1 cellular context compared by ENCODE assay signal in the genomic region with DNA sequence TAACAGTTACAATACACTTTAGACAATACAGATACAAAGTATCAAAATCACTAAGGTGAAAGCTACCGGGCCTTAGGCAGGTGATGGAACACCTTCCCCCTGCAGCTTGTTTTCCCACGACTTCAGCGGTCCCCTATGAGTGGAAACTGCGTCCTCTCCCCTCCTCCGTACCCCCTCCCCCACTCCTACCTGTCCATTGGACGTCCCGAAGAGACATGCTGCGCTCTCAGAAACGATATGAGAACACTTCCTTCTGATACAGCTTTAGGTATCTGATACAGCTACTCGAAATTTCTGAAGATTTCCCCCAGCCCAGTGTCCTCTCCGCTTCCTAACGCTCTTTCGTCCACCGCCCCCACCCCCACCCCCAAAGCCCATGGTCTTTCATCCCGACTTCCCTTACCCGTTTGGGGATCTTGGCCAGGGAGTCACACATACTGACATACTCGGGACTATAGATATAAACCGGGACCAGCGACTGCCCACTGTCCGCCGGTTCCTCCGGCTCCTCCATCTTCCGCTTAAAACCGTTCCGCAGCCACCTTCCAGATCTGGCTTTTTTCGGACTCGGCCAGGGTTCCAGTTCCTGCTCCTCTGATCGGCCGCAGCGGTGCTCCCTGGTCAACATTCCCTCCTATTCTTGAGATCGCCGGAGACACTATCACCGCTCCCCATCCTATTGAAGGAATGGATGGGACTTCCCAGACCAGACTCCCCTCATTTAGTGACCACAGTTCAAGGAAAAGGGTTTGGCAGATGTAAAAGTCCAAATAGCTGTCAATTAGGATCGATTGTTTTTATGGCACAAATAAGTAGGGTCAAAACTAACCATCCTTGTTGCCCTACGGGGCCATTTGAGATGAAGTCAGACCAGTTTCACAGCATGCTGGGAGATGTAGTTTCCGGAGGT.
TF ChIP-seq lines count a peak whose summit lies in the region.

A gene (minus strand): TSS at position 596 of the 910 bp plus-strand sequence. CDS start 82 bp downstream, at position 514.

TF ChIP-seq in HepG2, 621 proteins besides CTCF, POLR2A, EP300 and RAD21 (continues in another document):
- no peak for TF ChIP-seq ZNF883 (CRISPR knock-in tag; IDR thresholded peaks at IDR 0.05; ENCODE audit: not compliant biosample characterization)
- no peak for TF ChIP-seq MEIS2 (CRISPR knock-in tag; IDR thresholded peaks at IDR 0.05)
- TF ChIP-seq, protein P1, sequence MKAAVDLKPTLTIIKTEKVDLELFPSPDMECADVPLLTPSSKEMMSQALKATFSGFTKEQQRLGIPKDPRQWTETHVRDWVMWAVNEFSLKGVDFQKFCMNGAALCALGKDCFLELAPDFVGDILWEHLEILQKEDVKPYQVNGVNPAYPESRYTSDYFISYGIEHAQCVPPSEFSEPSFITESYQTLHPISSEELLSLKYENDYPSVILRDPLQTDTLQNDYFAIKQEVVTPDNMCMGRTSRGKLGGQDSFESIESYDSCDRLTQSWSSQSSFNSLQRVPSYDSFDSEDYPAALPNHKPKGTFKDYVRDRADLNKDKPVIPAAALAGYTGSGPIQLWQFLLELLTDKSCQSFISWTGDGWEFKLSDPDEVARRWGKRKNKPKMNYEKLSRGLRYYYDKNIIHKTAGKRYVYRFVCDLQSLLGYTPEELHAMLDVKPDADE (CRISPR knock-in tag; IDR thresholded peaks at IDR 0.05): no peak
- TF ChIP-seq ETV5 (CRISPR knock-in tag; IDR thresholded peaks at IDR 0.05; ENCODE audit: borderline replicate concordance): no peak
- TF ChIP-seq, protein P2, sequence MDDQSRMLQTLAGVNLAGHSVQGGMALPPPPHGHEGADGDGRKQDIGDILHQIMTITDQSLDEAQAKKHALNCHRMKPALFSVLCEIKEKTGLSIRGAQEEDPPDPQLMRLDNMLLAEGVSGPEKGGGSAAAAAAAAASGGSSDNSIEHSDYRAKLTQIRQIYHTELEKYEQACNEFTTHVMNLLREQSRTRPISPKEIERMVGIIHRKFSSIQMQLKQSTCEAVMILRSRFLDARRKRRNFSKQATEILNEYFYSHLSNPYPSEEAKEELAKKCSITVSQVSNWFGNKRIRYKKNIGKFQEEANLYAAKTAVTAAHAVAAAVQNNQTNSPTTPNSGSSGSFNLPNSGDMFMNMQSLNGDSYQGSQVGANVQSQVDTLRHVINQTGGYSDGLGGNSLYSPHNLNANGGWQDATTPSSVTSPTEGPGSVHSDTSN (CRISPR knock-in tag; IDR thresholded peaks at IDR 0.05; ENCODE audit: borderline replicate concordance): no peak
- TF ChIP-seq, protein P3, sequence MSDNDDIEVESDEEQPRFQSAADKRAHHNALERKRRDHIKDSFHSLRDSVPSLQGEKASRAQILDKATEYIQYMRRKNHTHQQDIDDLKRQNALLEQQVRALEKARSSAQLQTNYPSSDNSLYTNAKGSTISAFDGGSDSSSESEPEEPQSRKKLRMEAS (IDR thresholded peaks at IDR 0.05): 0 out of 2 replicates have a peak, but pooled peaks have one; percentile 15
- no peak for TF ChIP-seq HDAC2 (CRISPR knock-in tag; IDR thresholded peaks at IDR 0.05)
- no peak for TF ChIP-seq HNRNPH1 (optimal IDR thresholded peaks at IDR 0.05; ENCODE audit: low read depth, low read length)
- TF ChIP-seq CREM (IDR thresholded peaks at IDR 0.05): peak; percentile 83
- no peak for TF ChIP-seq CREM (CRISPR knock-in tag; IDR thresholded peaks at IDR 0.05)
- TF ChIP-seq NR2C2 (CRISPR knock-in tag; IDR thresholded peaks at IDR 0.05; ENCODE audit: borderline replicate concordance): peak; percentile 56; the same call in 1 of the 2 replicates
- TF ChIP-seq, protein P4, sequence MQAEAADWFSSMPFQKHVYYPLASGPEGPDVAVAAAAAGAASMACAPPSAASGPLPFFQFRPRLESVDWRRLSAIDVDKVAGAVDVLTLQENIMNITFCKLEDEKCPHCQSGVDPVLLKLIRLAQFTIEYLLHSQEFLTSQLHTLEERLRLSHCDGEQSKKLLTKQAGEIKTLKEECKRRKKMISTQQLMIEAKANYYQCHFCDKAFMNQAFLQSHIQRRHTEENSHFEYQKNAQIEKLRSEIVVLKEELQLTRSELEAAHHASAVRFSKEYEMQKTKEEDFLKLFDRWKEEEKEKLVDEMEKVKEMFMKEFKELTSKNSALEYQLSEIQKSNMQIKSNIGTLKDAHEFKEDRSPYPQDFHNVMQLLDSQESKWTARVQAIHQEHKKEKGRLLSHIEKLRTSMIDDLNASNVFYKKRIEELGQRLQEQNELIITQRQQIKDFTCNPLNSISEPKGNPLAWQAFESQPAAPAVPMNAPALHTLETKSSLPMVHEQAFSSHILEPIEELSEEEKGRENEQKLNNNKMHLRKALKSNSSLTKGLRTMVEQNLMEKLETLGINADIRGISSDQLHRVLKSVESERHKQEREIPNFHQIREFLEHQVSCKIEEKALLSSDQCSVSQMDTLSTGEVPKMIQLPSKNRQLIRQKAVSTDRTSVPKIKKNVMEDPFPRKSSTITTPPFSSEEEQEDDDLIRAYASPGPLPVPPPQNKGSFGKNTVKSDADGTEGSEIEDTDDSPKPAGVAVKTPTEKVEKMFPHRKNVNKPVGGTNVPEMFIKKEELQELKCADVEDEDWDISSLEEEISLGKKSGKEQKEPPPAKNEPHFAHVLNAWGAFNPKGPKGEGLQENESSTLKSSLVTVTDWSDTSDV (CRISPR knock-in tag; IDR thresholded peaks at IDR 0.05): no peak
- TF ChIP-seq, protein P5, sequence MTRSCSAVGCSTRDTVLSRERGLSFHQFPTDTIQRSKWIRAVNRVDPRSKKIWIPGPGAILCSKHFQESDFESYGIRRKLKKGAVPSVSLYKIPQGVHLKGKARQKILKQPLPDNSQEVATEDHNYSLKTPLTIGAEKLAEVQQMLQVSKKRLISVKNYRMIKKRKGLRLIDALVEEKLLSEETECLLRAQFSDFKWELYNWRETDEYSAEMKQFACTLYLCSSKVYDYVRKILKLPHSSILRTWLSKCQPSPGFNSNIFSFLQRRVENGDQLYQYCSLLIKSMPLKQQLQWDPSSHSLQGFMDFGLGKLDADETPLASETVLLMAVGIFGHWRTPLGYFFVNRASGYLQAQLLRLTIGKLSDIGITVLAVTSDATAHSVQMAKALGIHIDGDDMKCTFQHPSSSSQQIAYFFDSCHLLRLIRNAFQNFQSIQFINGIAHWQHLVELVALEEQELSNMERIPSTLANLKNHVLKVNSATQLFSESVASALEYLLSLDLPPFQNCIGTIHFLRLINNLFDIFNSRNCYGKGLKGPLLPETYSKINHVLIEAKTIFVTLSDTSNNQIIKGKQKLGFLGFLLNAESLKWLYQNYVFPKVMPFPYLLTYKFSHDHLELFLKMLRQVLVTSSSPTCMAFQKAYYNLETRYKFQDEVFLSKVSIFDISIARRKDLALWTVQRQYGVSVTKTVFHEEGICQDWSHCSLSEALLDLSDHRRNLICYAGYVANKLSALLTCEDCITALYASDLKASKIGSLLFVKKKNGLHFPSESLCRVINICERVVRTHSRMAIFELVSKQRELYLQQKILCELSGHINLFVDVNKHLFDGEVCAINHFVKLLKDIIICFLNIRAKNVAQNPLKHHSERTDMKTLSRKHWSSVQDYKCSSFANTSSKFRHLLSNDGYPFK (CRISPR knock-in tag; IDR thresholded peaks at IDR 0.05; ENCODE audit: borderline replicate concordance): no peak
- no peak for TF ChIP-seq JUND (CRISPR knock-in tag; IDR thresholded peaks at IDR 0.05)
- TF ChIP-seq, protein P6, sequence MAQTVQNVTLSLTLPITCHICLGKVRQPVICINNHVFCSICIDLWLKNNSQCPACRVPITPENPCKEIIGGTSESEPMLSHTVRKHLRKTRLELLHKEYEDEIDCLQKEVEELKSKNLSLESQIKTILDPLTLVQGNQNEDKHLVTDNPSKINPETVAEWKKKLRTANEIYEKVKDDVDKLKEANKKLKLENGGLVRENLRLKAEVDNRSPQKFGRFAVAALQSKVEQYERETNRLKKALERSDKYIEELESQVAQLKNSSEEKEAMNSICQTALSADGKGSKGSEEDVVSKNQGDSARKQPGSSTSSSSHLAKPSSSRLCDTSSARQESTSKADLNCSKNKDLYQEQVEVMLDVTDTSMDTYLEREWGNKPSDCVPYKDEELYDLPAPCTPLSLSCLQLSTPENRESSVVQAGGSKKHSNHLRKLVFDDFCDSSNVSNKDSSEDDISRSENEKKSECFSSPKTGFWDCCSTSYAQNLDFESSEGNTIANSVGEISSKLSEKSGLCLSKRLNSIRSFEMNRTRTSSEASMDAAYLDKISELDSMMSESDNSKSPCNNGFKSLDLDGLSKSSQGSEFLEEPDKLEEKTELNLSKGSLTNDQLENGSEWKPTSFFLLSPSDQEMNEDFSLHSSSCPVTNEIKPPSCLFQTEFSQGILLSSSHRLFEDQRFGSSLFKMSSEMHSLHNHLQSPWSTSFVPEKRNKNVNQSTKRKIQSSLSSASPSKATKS (CRISPR knock-in tag; IDR thresholded peaks at IDR 0.05): no peak
- 0 out of 2 replicates have a peak, but pooled peaks have one; percentile 50 for TF ChIP-seq TGIF2 (CRISPR knock-in tag; IDR thresholded peaks at IDR 0.05)
- no peak for TF ChIP-seq SIN3A (IDR thresholded peaks at IDR 0.05; ENCODE audit: borderline replicate concordance, low read depth, low read length)
- TF ChIP-seq TCF7L2 (IDR thresholded peaks at IDR 0.05; ENCODE audit: low read depth, low read length): no peak
- TF ChIP-seq TOE1 (CRISPR knock-in tag; IDR thresholded peaks at IDR 0.05): no peak
- no peak for TF ChIP-seq MAZ (IDR thresholded peaks at IDR 0.05; ENCODE audit: borderline replicate concordance, low read depth, low read length)
- TF ChIP-seq MAZ (CRISPR knock-in tag; IDR thresholded peaks at IDR 0.05; ENCODE audit: low read depth): no peak
- no peak for TF ChIP-seq ZNF546 (CRISPR knock-in tag; conservative IDR thresholded peaks at IDR 0.05)
- TF ChIP-seq, protein P7, sequence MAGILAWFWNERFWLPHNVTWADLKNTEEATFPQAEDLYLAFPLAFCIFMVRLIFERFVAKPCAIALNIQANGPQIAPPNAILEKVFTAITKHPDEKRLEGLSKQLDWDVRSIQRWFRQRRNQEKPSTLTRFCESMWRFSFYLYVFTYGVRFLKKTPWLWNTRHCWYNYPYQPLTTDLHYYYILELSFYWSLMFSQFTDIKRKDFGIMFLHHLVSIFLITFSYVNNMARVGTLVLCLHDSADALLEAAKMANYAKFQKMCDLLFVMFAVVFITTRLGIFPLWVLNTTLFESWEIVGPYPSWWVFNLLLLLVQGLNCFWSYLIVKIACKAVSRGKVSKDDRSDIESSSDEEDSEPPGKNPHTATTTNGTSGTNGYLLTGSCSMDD (CRISPR knock-in tag; IDR thresholded peaks at IDR 0.05): no peak
- TF ChIP-seq POLR2G (IDR thresholded peaks at IDR 0.05; ENCODE audit: low read depth, low read length): no peak; the same call in 1 of the 2 replicates
- TF ChIP-seq KLF16 (CRISPR knock-in tag; IDR thresholded peaks at IDR 0.05): 0 out of 4 replicates have a peak, but pooled peaks of 1 of the 2 experiments have one; percentile 17
- no peak for TF ChIP-seq MAFG (CRISPR knock-in tag; IDR thresholded peaks at IDR 0.05)
- no peak for TF ChIP-seq ZSCAN21 (CRISPR knock-in tag; IDR thresholded peaks at IDR 0.05; ENCODE audit: borderline replicate concordance)
- TF ChIP-seq ASH2L (IDR thresholded peaks at IDR 0.05; ENCODE audit: insufficient read length, low read depth, low read length): peak; percentile 98
- no peak; the same call in 1 of the 2 replicates for TF ChIP-seq YEATS2 (CRISPR knock-in tag; IDR thresholded peaks at IDR 0.05; ENCODE audit: borderline replicate concordance)
- no peak for TF ChIP-seq ZBTB38 (CRISPR knock-in tag; IDR thresholded peaks at IDR 0.05)
- TF ChIP-seq MZF1 (CRISPR knock-in tag; IDR thresholded peaks at IDR 0.05; ENCODE audit: borderline replicate concordance): no peak
- TF ChIP-seq, protein P8, sequence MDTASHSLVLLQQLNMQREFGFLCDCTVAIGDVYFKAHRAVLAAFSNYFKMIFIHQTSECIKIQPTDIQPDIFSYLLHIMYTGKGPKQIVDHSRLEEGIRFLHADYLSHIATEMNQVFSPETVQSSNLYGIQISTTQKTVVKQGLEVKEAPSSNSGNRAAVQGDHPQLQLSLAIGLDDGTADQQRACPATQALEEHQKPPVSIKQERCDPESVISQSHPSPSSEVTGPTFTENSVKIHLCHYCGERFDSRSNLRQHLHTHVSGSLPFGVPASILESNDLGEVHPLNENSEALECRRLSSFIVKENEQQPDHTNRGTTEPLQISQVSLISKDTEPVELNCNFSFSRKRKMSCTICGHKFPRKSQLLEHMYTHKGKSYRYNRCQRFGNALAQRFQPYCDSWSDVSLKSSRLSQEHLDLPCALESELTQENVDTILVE (CRISPR knock-in tag; IDR thresholded peaks at IDR 0.05): 0 out of 2 replicates have a peak, but pooled peaks have one; percentile 20
- TF ChIP-seq, protein P9, sequence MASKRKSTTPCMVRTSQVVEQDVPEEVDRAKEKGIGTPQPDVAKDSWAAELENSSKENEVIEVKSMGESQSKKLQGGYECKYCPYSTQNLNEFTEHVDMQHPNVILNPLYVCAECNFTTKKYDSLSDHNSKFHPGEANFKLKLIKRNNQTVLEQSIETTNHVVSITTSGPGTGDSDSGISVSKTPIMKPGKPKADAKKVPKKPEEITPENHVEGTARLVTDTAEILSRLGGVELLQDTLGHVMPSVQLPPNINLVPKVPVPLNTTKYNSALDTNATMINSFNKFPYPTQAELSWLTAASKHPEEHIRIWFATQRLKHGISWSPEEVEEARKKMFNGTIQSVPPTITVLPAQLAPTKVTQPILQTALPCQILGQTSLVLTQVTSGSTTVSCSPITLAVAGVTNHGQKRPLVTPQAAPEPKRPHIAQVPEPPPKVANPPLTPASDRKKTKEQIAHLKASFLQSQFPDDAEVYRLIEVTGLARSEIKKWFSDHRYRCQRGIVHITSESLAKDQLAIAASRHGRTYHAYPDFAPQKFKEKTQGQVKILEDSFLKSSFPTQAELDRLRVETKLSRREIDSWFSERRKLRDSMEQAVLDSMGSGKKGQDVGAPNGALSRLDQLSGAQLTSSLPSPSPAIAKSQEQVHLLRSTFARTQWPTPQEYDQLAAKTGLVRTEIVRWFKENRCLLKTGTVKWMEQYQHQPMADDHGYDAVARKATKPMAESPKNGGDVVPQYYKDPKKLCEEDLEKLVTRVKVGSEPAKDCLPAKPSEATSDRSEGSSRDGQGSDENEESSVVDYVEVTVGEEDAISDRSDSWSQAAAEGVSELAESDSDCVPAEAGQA (IDR thresholded peaks at IDR 0.05; ENCODE audit: low read depth): no peak
- TF ChIP-seq, protein P9 (CRISPR knock-in tag; IDR thresholded peaks at IDR 0.05; ENCODE audit: borderline replicate concordance): no peak
- peak; percentile 51 for TF ChIP-seq PHF8 (CRISPR knock-in tag; IDR thresholded peaks at IDR 0.05)
- no peak for TF ChIP-seq ELF4 (CRISPR knock-in tag; IDR thresholded peaks at IDR 0.05; ENCODE audit: borderline replicate concordance)
- TF ChIP-seq POGZ (CRISPR knock-in tag; IDR thresholded peaks at IDR 0.05): no peak
- TF ChIP-seq ZNF33B (CRISPR knock-in tag; IDR thresholded peaks at IDR 0.05): no peak
- peak; percentile 30; the same call in 1 of the 2 replicates for TF ChIP-seq SAP130 (CRISPR knock-in tag; IDR thresholded peaks at IDR 0.05; ENCODE audit: low read depth)
